In genomic region chr3:24477090-24477656, GRCh38 we compare ENCODE assay signal across 19 cellular contexts. TPM values are rescaled to one million over a fixed set of nuclear protein-coding genes. Genes with fewer than 3 reads are reported as not detected.
"Had no signal": no experiment of that assay in that cellular context is flagged by ENCODE, and none has a peak within 500 bp of the region (broad histone marks: within the 10 kb centered on the region; RNA-seq: fewer than 3 reads in every experiment).

No MANE protein-coding gene starts in this region.

- H3K36me3 ChIP-seq: adrenal gland, colonic mucosa, esophagus squamous epithelium, left ventricle myocardium inferior, tibial nerve had no signal

- H3K4me1 ChIP-seq: colonic mucosa, tibial nerve had no signal

- H3K27ac ChIP-seq: adrenal gland, colonic mucosa, esophagus squamous epithelium, left ventricle myocardium inferior, tibial nerve had no signal

- H3K4me3 ChIP-seq: adrenal gland, colonic mucosa, esophagus squamous epithelium, left ventricle myocardium inferior, tibial nerve had no signal

- H3K36me3 Mint-ChIP-seq: activated CD8-positive, alpha-beta memory T cell treated with anti-CD3 and anti-CD28 coated beads, Interleukin-2, amount 10 ng/mL, durations not matched to agents 7 days and 5 days had no signal

- H3K9me3 Mint-ChIP-seq: nephron had no signal

- DNase-seq: activated CD4-positive, alpha-beta T cell treated with anti-CD3 and anti-CD28 coated beads, Interleukin-2, amount 50 U/mL, for 48 hours; activated CD4-positive, CD25-positive, alpha-beta regulatory T cell treated with anti-CD3 and anti-CD28 coated beads, Interleukin-2, amount 50 U/mL, for 72 hours; activated CD8-positive, alpha-beta memory T cell treated with anti-CD3 and anti-CD28 coated beads, Interleukin-2, amount 10 ng/mL, durations not matched to agents 7 days and 5 days; activated T-cell treated with anti-CD3 and anti-CD28 coated beads, Interleukin-2, amount 50 U/mL, for 24 hours; adrenal gland; central memory CD4-positive, alpha-beta T cell; colonic mucosa; effector CD4-positive, alpha-beta T cell; esophagus squamous epithelium; glutamatergic neuron; left ventricle myocardium inferior; mesenchymal stem cell; occipital lobe; stimulated activated CD4-positive, alpha-beta T cell treated with anti-CD3 and anti-CD28 coated beads, Interleukin-2, amount 100 ng/mL, for 48 hours; stimulated activated naive B cell treated with anti-CD40 and anti-IgM and Interleukin-4, amounts not matched to agents 10 μg/mL and 1 μg/mL and 100 μg/mL, for 72 hours had no signal

- H3K9me3 ChIP-seq: adrenal gland, colonic mucosa, esophagus squamous epithelium, left ventricle myocardium inferior, tibial nerve had no signal

- H3K27me3 Mint-ChIP-seq: activated CD8-positive, alpha-beta memory T cell treated with anti-CD3 and anti-CD28 coated beads, Interleukin-2, amount 10 ng/mL, durations not matched to agents 7 days and 5 days; activated T-cell treated with anti-CD3 and anti-CD28 coated beads, Interleukin-2, amount 50 U/mL, for 24 hours had no signal

- H3K27ac Mint-ChIP-seq: activated CD8-positive, alpha-beta memory T cell treated with anti-CD3 and anti-CD28 coated beads, Interleukin-2, amount 10 ng/mL, durations not matched to agents 7 days and 5 days; activated naive CD4-positive, alpha-beta T cell treated with anti-CD3 and anti-CD28 coated beads, Interleukin-2, amount 50 U/mL, for 24 hours; activated T-cell treated with anti-CD3 and anti-CD28 coated beads, Interleukin-2, amount 50 U/mL, for 24 hours; stimulated activated naive B cell treated with anti-CD40 and anti-IgM and Interleukin-4, amounts not matched to agents 10 μg/mL and 1 μg/mL and 100 μg/mL, for 72 hours had no signal

- H3K27me3 ChIP-seq: adrenal gland, colonic mucosa, esophagus squamous epithelium, tibial nerve had no signal

- H3K4me1 Mint-ChIP-seq: activated CD8-positive, alpha-beta memory T cell treated with anti-CD3 and anti-CD28 coated beads, Interleukin-2, amount 10 ng/mL, durations not matched to agents 7 days and 5 days; activated naive CD4-positive, alpha-beta T cell treated with anti-CD3 and anti-CD28 coated beads, Interleukin-2, amount 50 U/mL, for 24 hours; nephron had no signal

- H3K4me3 Mint-ChIP-seq: activated CD8-positive, alpha-beta memory T cell treated with anti-CD3 and anti-CD28 coated beads, Interleukin-2, amount 10 ng/mL, durations not matched to agents 7 days and 5 days; activated naive CD4-positive, alpha-beta T cell treated with anti-CD3 and anti-CD28 coated beads, Interleukin-2, amount 50 U/mL, for 24 hours; activated T-cell treated with anti-CD3 and anti-CD28 coated beads, Interleukin-2, amount 50 U/mL, for 24 hours; nephron; stimulated activated naive B cell treated with anti-CD40 and anti-IgM and Interleukin-4, amounts not matched to agents 10 μg/mL and 1 μg/mL and 100 μg/mL, for 72 hours had no signal

RNA-seq across cellular contexts. Expression of gene THRB, which starts 17.5 kb away (rescaled TPM):
- total RNA-seq: activated CD8-positive, alpha-beta memory T cell treated with anti-CD3 and anti-CD28 coated beads, Interleukin-2, amount 10 ng/mL, durations not matched to agents 7 days and 5 days; endothelial cell of umbilical vein had no signal
